ENCODE assay signal across 8 cellular contexts in the genomic region with DNA sequence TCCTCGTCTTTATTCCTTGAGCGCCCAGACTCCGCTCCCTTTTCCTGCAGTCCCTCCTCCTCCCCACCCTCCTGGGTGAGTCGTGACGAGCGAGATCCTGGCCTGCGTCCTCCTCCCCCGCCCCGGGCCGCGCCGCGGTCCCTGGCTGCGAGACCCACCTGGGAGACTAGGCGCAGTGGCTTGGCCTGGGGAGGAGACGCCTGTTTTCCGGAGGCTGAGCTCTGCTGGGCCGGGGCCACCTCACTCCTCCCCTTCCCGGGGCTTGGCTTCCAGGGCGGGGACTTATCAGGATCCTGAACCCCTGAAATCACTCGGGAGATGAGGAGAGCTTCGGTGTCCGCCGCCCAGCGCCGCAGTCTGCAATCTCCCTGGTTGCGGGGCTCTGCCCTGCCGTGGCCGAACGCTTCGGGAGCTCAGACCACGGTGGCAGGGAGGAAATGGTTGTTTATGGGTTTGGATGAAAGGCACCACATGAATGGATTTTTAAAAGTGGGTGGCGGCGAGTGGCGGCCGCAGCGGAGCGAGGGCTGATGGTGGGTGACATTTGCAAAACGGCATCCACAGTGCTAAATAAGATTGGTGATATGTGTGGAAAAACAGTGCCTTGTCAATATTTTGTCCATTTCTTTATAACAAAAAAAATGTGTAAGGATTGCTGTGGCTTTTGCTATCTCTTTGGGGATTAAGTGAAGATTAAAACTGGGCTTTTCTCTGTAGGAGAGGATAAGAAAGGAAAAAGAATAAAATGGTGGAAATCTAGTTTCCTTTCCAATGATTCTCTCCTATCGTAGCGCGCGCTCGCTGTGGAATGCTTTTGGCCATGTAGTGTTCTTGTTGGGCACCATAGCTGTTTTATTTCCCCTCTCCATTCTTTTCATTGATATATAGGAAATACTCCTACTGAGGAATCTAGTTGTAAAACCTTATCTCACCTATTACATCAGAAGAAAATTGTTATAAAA. TPM values are rescaled to one million over a fixed set of nuclear protein-coding genes. Genes with fewer than 3 reads are reported as not detected.
DNase-seq lines count a peak whose midpoint lies in the region; ATAC-seq and TF ChIP-seq lines count a peak whose summit lies in the region.

No MANE protein-coding gene starts in this region.

- peaks cover 20% of the 10 kb centered on the region for H3K4me1 Mint-ChIP-seq in nephron

- H3K36me3 Mint-ChIP-seq in nephron (ENCODE audit: low read depth) = no peaks in the 10 kb centered on the region

- H3K9me3 ChIP-seq in GM23248 (ENCODE audit: low read depth) = no peaks in the 10 kb centered on the region
- no peaks in the 10 kb centered on the region for H3K9me3 ChIP-seq in OCI-LY3 (ENCODE audit: insufficient read depth, low read length)
- H3K9me3 ChIP-seq in transverse colon = no peaks in the 10 kb centered on the region

- H3K79me2 ChIP-seq in GM23248 (ENCODE audit: insufficient read depth) (peaks cover 39% of the 10 kb centered on the region), OCI-LY3 (ENCODE audit: low read length) (no peaks in the 10 kb centered on the region)

- H3K27me3 Mint-ChIP-seq in nephron (ENCODE audit: low read depth) = peaks cover 30% of the 10 kb centered on the region

- intact Hi-C loops in transverse colon (cut with DNase I; ENCODE audit: low total_unique reads) = no loop called here

- H3K9me3 Mint-ChIP-seq in nephron = no peaks in the 10 kb centered on the region

- no peaks in the 10 kb centered on the region for H3K9me2 ChIP-seq in GM23248 (ENCODE audit: insufficient read depth)

- peak; percentile 35 for TF ChIP-seq POLR2A in transverse colon (IDR thresholded peaks at IDR 0.05)

- no peak for TF ChIP-seq CTCF in OCI-LY3 (IDR thresholded peaks at IDR 0.05; ENCODE audit: low read depth, low read length)
- no peak for TF ChIP-seq CTCF in nephron (IDR thresholded peaks at IDR 0.05; ENCODE audit: unreplicated experiment in 3 of 3)
- no peak for TF ChIP-seq CTCF in transverse colon (IDR thresholded peaks at IDR 0.05)

- 3 to 4% methylated on average over 33 to 44 of the region's 44 CpGs for WGBS in GM23248 (ENCODE audit: low coverage in 1 of 2, low lambda C conversion rate in 2 of 2, missing lambda C conversion rate in 2 of 2), 2 experiments
- 8 to 75% methylated on average over 5 to 44 of the region's 44 CpGs for WGBS in transverse colon (ENCODE audit: low coverage in 1 of 2), 2 donors

- H3K4me2 ChIP-seq in GM23248 (ENCODE audit: unreplicated experiment) (peak overlapping the region; percentile 89), OCI-LY3 (ENCODE audit: low read length) (peak overlapping the region; percentile 59)

- TF ChIP-seq EP300 in transverse colon (IDR thresholded peaks at IDR 0.05; ENCODE audit: low read depth) = no peak

- H3K4me3 ChIP-seq in GM23248 = peak overlapping the region; percentile 96
- H3K4me3 ChIP-seq in OCI-LY3 (ENCODE audit: low read length) = peak overlapping the region; percentile 90
- peak overlapping the region; percentile 45 to 88 (median 78) for H3K4me3 ChIP-seq in transverse colon

- peak overlapping the region; percentile 72 to 83 (median 82) for H3K27ac Mint-ChIP-seq in nephron

- peak overlapping the region; percentile 64 for H3K27ac ChIP-seq in GM23248
- no peak overlapping the region for H3K27ac ChIP-seq in OCI-LY3 (ENCODE audit: low read length)
- peak overlapping the region; percentile 85 to 94 (median 89) for H3K27ac ChIP-seq in transverse colon

- H3K9ac ChIP-seq in GM23248 = peak overlapping the region; percentile 88
- H3K9ac ChIP-seq in OCI-LY3 (ENCODE audit: low read length) = no peak overlapping the region; the same call in 1 of the 2 replicates

- ATAC-seq in GM21390 (IDR thresholded peaks at IDR 0.05; ENCODE audit: unreplicated experiment) = no peak

- H3K36me3 ChIP-seq in GM23248 (ENCODE audit: low read depth) (no peaks in the 10 kb centered on the region), OCI-LY3 (replicated peaks; ENCODE audit: low read depth, low read length) (no peaks in the 10 kb centered on the region), transverse colon (no peaks in the 10 kb centered on the region)

- H3K4me1 ChIP-seq in GM23248 (ENCODE audit: insufficient read depth) = peaks cover 28% of the 10 kb centered on the region
- peaks cover 9% of the 10 kb centered on the region for H3K4me1 ChIP-seq in OCI-LY3 (ENCODE audit: low read length)
- peaks cover 0 to 26% (median 18%) of the 10 kb centered on the region in 4 donors for H3K4me1 ChIP-seq in transverse colon

- H2AFZ ChIP-seq in GM23248 (peak overlapping the region; percentile 95), OCI-LY3 (ENCODE audit: low read depth, low read length) (no peak overlapping the region)

- H4K20me1 ChIP-seq in GM23248 (ENCODE audit: insufficient read depth) = no peaks in the 10 kb centered on the region
- H4K20me1 ChIP-seq in OCI-LY3 (ENCODE audit: insufficient read depth, low read length) = no peaks in the 10 kb centered on the region

- peak overlapping the region; percentile 88 to 96 (median 94) for H3K4me3 Mint-ChIP-seq in nephron

- peaks cover 22% of the 10 kb centered on the region; the same call in 1 of the 2 replicates for H3F3A ChIP-seq in GM23248 (ENCODE audit: insufficient read depth)

- DNase-seq in GM23248 = peak; percentile 87
- peak; percentile 77 for DNase-seq in activated effector memory CD4-positive, alpha-beta T cell treated with anti-CD3 and anti-CD28 coated beads, Interleukin-2, amount 50 U/mL, for 16 hours
- DNase-seq in fibroblast of the conjunctiva (ENCODE audit: low read depth) = peak; percentile 39
- peak; percentile 54 for DNase-seq in transverse colon
- DNase-seq in activated CD4-positive, CD25-positive, alpha-beta regulatory T cell (lab: John Stamatoyannopoulos, UW) = no peak

- in situ Hi-C loops in GM23248 (cut with MboI) = no loop called here
- in situ Hi-C loops in transverse colon (cut with MboI; ENCODE audit: low pct_ligation_motif_present in 1 of 4, low pct_unique_long_range_greater_than_20kb in 1 of 4, low sequenced_read_pairs in 3 of 4) = no loop called here

- H3K27me3 ChIP-seq in GM23248 (replicated peaks; ENCODE audit: insufficient read depth) (no peaks in the 10 kb centered on the region), OCI-LY3 (ENCODE audit: low read depth, low read length) (0 out of 2 replicates have a peak, but pooled peaks cover 8% of the 10 kb centered on the region), transverse colon (peaks cover 48% of the 10 kb centered on the region)

RNA-seq across cellular contexts. Expression of gene STXBP1, which starts 1.2 kb away (rescaled TPM):
- 28.5 and 61.8 TPM in 2 replicates for total RNA-seq in GM23248 (2014; rRNA removed; shearing (Covaris generic))
- polyA plus RNA-seq in GM23248 (2016; fragmentation: Nextera tagmentation; extraction: Ambion mirVana) = 42.3 and 43.7 TPM in 2 replicates
- 100 to 1,000 TPM in 1 of 4 donors, 10 to 100 TPM in 2, 1 to 10 TPM in 1; 7.9 to 193 (median 13.3) TPM for total RNA-seq in transverse colon

Comparison
In these comparisons a context has a peak if more than half of its experiments do, and no peak if none do; other contexts are left out.
1. DNase-seq: peak in GM23248 (single experiment), activated effector memory CD4-positive, alpha-beta T cell treated with anti-CD3 and anti-CD28 coated beads, Interleukin-2, amount 50 U/mL, for 16 hours (single experiment), fibroblast of the conjunctiva (single experiment) and transverse colon (single experiment); none in activated CD4-positive, CD25-positive, alpha-beta regulatory T cell (0 of 4).
2. Peak in every context shown above with its lines, with median percentiles within 50 percentile points of each other: H3K4me3 ChIP-seq.